7 cellular contexts compared by ENCODE assay signal in genomic region chr12:111950961-111951676, GRCh38.
A peak's percentile ranks its signal among the peaks of the same experiment; 100 is the strongest.
DNase-seq lines count a peak whose midpoint lies in the region; ATAC-seq and TF ChIP-seq lines count a peak whose summit lies in the region.
"Not testable (repeated sequence)": the region's sequence is repeated elsewhere in the genome, so short reads cannot be mapped to it uniquely, and the experiment has no call there.

No MANE protein-coding gene starts in this region.

- not testable (repeated sequence) for H3K9me3 ChIP-seq in CD8-positive, alpha-beta memory T cell (ENCODE audit: low read length)

- H3K27me3 Mint-ChIP-seq in CD8-positive, alpha-beta memory T cell; activated CD4-positive, alpha-beta T cell treated with anti-CD3 and anti-CD28 coated beads, Interleukin-2, amount 10 ng/mL, durations not matched to agents 24 days and 14 days; activated T-cell treated with anti-CD3 and anti-CD28 coated beads, Interleukin-2, amount 50 U/mL, for 4 hours (ENCODE audit: low read depth); activated naive CD4-positive, alpha-beta T cell treated with anti-CD3 and anti-CD28 coated beads, Interleukin-2, amount 50 U/mL, for 24 hours; effector memory CD8-positive, alpha-beta T cell: not testable (repeated sequence)
- peaks cover 10 to 15% of the 10 kb centered on the region in 2 donors for H3K27me3 Mint-ChIP-seq in natural killer cell (ENCODE audit: low read depth in 2 of 2)

- H3K4me1 Mint-ChIP-seq in CD8-positive, alpha-beta memory T cell: peaks cover 37 to 62% (median 49%) of the 10 kb centered on the region in 3 donors
- peaks cover 32% of the 10 kb centered on the region for H3K4me1 Mint-ChIP-seq in activated CD4-positive, alpha-beta T cell treated with anti-CD3 and anti-CD28 coated beads, Interleukin-2, amount 10 ng/mL, durations not matched to agents 24 days and 14 days
- H3K4me1 Mint-ChIP-seq in activated T-cell treated with anti-CD3 and anti-CD28 coated beads, Interleukin-2, amount 50 U/mL, for 4 hours (ENCODE audit: low read depth): peaks cover 42% of the 10 kb centered on the region
- peaks cover 50% of the 10 kb centered on the region for H3K4me1 Mint-ChIP-seq in activated naive CD4-positive, alpha-beta T cell treated with anti-CD3 and anti-CD28 coated beads, Interleukin-2, amount 50 U/mL, for 24 hours
- peaks cover 16 to 32% of the 10 kb centered on the region in 2 donors for H3K4me1 Mint-ChIP-seq in effector memory CD8-positive, alpha-beta T cell (ENCODE audit: low read depth in 2 of 2)
- H3K4me1 Mint-ChIP-seq in natural killer cell: peaks cover 15 to 18% of the 10 kb centered on the region in 2 donors

- not testable (repeated sequence) for H3K4me3 ChIP-seq in CD8-positive, alpha-beta memory T cell (ENCODE audit: low read length)

- ATAC-seq in SK-N-SH treated with all-trans-retinoic acid at 6 μM for 48 hours: not testable (repeated sequence)
- peak; percentile 41 to 46 for ATAC-seq in activated T-cell treated with anti-CD3 and anti-CD28 coated beads, Interleukin-2, amount 50 U/mL, for 4 hours
- ATAC-seq in effector memory CD8-positive, alpha-beta T cell (replicated peaks): peak; percentile 81
- peak in 1 of 3 donors; percentile 64 for ATAC-seq in natural killer cell

- peaks cover 19% of the 10 kb centered on the region for H3K4me1 ChIP-seq in CD8-positive, alpha-beta memory T cell (ENCODE audit: insufficient read depth, low read length)

- CTCF ChIA-PET in CD8-positive, alpha-beta memory T cell (lab: Charles Lee): interaction anchor here (1.1 to 1.4 kb wide), 3 partner anchors 33 to 48 kb away, joined by 3 to 4 read pairs (median 3); no protein-coding TSS in a partner anchor

- peak in 2 of 5 donors; percentile 14 to 18 for DNase-seq in CD8-positive, alpha-beta memory T cell
- DNase-seq in activated CD4-positive, alpha-beta T cell treated with anti-CD3 and anti-CD28 coated beads, Interleukin-2, amount 10 ng/mL, durations not matched to agents 24 days and 14 days: peak; percentile 82
- not testable (repeated sequence) for DNase-seq in activated T-cell treated with anti-CD3 and anti-CD28 coated beads, Interleukin-2, amount 50 U/mL, for 4 hours; effector memory CD8-positive, alpha-beta T cell; natural killer cell

- H3K27ac Mint-ChIP-seq in CD8-positive, alpha-beta memory T cell: peak overlapping the region in 7 of 8 donors; percentile 18 to 90 (median 55)
- peak overlapping the region; percentile 22 for H3K27ac Mint-ChIP-seq in activated CD4-positive, alpha-beta T cell treated with anti-CD3 and anti-CD28 coated beads, Interleukin-2, amount 10 ng/mL, durations not matched to agents 24 days and 14 days
- peak overlapping the region; percentile 86 for H3K27ac Mint-ChIP-seq in activated naive CD4-positive, alpha-beta T cell treated with anti-CD3 and anti-CD28 coated beads, Interleukin-2, amount 50 U/mL, for 24 hours
- H3K27ac Mint-ChIP-seq in effector memory CD8-positive, alpha-beta T cell: peak overlapping the region in 1 of 2 donors; percentile 3
- not testable (repeated sequence) for H3K27ac Mint-ChIP-seq in natural killer cell

- H3K27me3 ChIP-seq in CD8-positive, alpha-beta memory T cell (ENCODE audit: insufficient read depth, low read length, poor library complexity, severe bottlenecking): not testable (repeated sequence)

- intact Hi-C loops in activated CD4-positive, alpha-beta T cell treated with anti-CD3 and anti-CD28 coated beads, Interleukin-2, amount 10 ng/mL, durations not matched to agents 24 days and 14 days (cut with micrococcal nuclease); natural killer cell (cut with micrococcal nuclease): not testable (repeated sequence)

- peaks cover 13 to 32% (median 19%) of the 10 kb centered on the region in 3 donors for H3K36me3 Mint-ChIP-seq in CD8-positive, alpha-beta memory T cell
- peaks cover 25% of the 10 kb centered on the region for H3K36me3 Mint-ChIP-seq in activated CD4-positive, alpha-beta T cell treated with anti-CD3 and anti-CD28 coated beads, Interleukin-2, amount 10 ng/mL, durations not matched to agents 24 days and 14 days (ENCODE audit: low read depth)
- H3K36me3 Mint-ChIP-seq in activated T-cell treated with anti-CD3 and anti-CD28 coated beads, Interleukin-2, amount 50 U/mL, for 4 hours (ENCODE audit: insufficient read depth): peaks cover 19% of the 10 kb centered on the region
- peaks cover 15% of the 10 kb centered on the region for H3K36me3 Mint-ChIP-seq in activated naive CD4-positive, alpha-beta T cell treated with anti-CD3 and anti-CD28 coated beads, Interleukin-2, amount 50 U/mL, for 24 hours
- not testable (repeated sequence) for H3K36me3 Mint-ChIP-seq in effector memory CD8-positive, alpha-beta T cell (ENCODE audit: insufficient read depth); natural killer cell

- H3K27ac ChIP-seq in CD8-positive, alpha-beta memory T cell (ENCODE audit: low read depth, low read length): not testable (repeated sequence)

- H3K36me3 ChIP-seq in CD8-positive, alpha-beta memory T cell (ENCODE audit: insufficient read depth, low read length): not testable (repeated sequence)

- peak overlapping the region in 5 of 7 donors; percentile 10 to 46 (median 33) for H3K4me3 Mint-ChIP-seq in CD8-positive, alpha-beta memory T cell
- H3K4me3 Mint-ChIP-seq in activated CD4-positive, alpha-beta T cell treated with anti-CD3 and anti-CD28 coated beads, Interleukin-2, amount 10 ng/mL, durations not matched to agents 24 days and 14 days: peak overlapping the region; percentile 22
- H3K4me3 Mint-ChIP-seq in activated T-cell treated with anti-CD3 and anti-CD28 coated beads, Interleukin-2, amount 50 U/mL, for 4 hours: not testable (repeated sequence)
- peak overlapping the region; percentile 19 for H3K4me3 Mint-ChIP-seq in activated naive CD4-positive, alpha-beta T cell treated with anti-CD3 and anti-CD28 coated beads, Interleukin-2, amount 50 U/mL, for 24 hours
- peak overlapping the region in 1 of 2 donors; percentile 23 for H3K4me3 Mint-ChIP-seq in effector memory CD8-positive, alpha-beta T cell
- peak overlapping the region; percentile 13 for H3K4me3 Mint-ChIP-seq in natural killer cell

- POLR2A ChIA-PET in CD8-positive, alpha-beta memory T cell (lab: Charles Lee): interaction anchor here (2.2 kb wide), 1 partner anchor 61 kb away, joined by 7 read pairs; the partner anchor contains the start of genes ERP29 and TMEM116

- TF ChIP-seq CTCF in natural killer cell (IDR thresholded peaks at IDR 0.05): not testable (repeated sequence)

- H3K9me3 Mint-ChIP-seq in CD8-positive, alpha-beta memory T cell; activated T-cell treated with anti-CD3 and anti-CD28 coated beads, Interleukin-2, amount 50 U/mL, for 4 hours; activated naive CD4-positive, alpha-beta T cell treated with anti-CD3 and anti-CD28 coated beads, Interleukin-2, amount 50 U/mL, for 24 hours; effector memory CD8-positive, alpha-beta T cell; natural killer cell: not testable (repeated sequence)
- peaks cover 14% of the 10 kb centered on the region for H3K9me3 Mint-ChIP-seq in activated CD4-positive, alpha-beta T cell treated with anti-CD3 and anti-CD28 coated beads, Interleukin-2, amount 10 ng/mL, durations not matched to agents 24 days and 14 days

TF ChIP-seq in SK-N-SH treated with all-trans-retinoic acid at 6 μM for 48 hours, 23 proteins besides CTCF, POLR2A, EP300 and RAD21:
- TF ChIP-seq ZNF8 (CRISPR knock-in tag; IDR thresholded peaks at IDR 0.05): peak; percentile 77
